13 cellular contexts compared by ENCODE assay signal in the genomic region with DNA sequence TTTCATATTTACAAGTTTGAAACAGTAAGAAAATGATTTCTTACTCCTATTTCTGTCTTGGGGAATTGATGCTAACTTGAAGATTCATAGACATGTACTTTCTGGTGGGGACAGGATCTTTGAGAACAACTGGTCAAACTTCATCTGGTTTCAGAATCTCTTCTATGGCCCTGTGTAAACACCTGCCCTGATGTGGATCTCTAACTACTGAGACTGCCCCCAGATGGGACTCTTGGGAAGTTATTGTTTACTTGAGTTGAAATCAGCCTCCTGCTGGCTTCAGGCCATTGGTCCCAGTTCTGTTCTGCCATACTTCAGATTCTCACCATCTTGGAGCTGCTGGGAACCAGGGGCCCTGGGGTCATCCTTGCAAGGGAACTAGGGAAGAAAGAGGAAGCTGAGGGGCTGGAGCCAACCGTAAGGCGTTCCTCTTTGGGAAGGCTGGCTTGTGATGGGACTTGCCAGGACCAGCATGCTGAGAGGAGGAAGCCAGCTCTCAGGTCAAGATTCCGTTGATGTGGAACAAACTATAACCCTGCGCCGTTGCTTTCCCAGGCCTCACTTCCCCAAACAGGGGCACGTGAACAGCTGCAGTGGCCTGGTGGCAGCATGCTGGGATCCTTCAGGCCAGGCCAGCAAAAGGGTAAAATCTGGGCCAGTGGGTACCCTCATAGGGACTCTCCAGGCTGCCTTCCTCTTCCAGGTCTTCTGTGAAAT.
DNase-seq lines count a peak whose midpoint lies in the region; ATAC-seq and TF ChIP-seq lines count a peak whose summit lies in the region.
"Had no signal": no experiment of that assay in that cellular context is flagged by ENCODE, and none has a peak within 500 bp of the region (broad histone marks: within the 10 kb centered on the region; RNA-seq: fewer than 3 reads in every experiment).

No MANE protein-coding gene starts in this region.

- no peaks in the 10 kb centered on the region for H3K9me3 ChIP-seq in WERI-Rb-1 (ENCODE audit: severe bottlenecking)
- H3K9me3 ChIP-seq: body of pancreas had no signal

- no peaks in the 10 kb centered on the region for H3K36me3 ChIP-seq in WERI-Rb-1

- H3K27ac ChIP-seq in WERI-Rb-1 = no peak overlapping the region

- peak; percentile 26; the same call in 1 of the 2 replicates for TF ChIP-seq POLR2A in Raji (IDR thresholded peaks at IDR 0.05; ENCODE audit: insufficient read depth, low read depth, low read length)

- peaks cover 2% of the 10 kb centered on the region for H3K27me3 Mint-ChIP-seq in activated T-helper 1 cell treated with anti-CD3 and anti-CD28 coated beads, Interleukin-12 subunit alpha, Interleukin-12 subunit beta, Interleukin-2, Interleukin-4 antibody, amounts not matched to agents 30 ng/mL and 10 ng/mL and 1 ng/mL, durations not matched to agents 14 hours and 24 hours and 36 hours (ENCODE audit: insufficient read depth)

- DNase-seq in GM12865 (ENCODE audit: low read depth) = peak; percentile 30
- DNase-seq in mucosa of gallbladder (ENCODE audit: low spot score) = peak; percentile 30
- no peak for DNase-seq in activated T-helper 1 cell treated with anti-CD3 and anti-CD28 coated beads, Interleukin-12 subunit alpha, Interleukin-12 subunit beta, Interleukin-2, Interleukin-4 antibody, amounts not matched to agents 30 ng/mL and 10 ng/mL and 1 ng/mL, durations not matched to agents 14 hours and 24 hours and 36 hours (ENCODE audit: low spot score)
- no peak for DNase-seq in WERI-Rb-1
- DNase-seq: activated T-cell treated with anti-CD3 and anti-CD28 coated beads, Interleukin-2, amount 50 U/mL, for 1 hour; GDM1; NCI-H1930 had no signal

- H3K27ac Mint-ChIP-seq in activated T-helper 1 cell treated with anti-CD3 and anti-CD28 coated beads, Interleukin-12 subunit alpha, Interleukin-12 subunit beta, Interleukin-2, Interleukin-4 antibody, amounts not matched to agents 30 ng/mL and 10 ng/mL and 1 ng/mL, durations not matched to agents 14 hours and 24 hours and 36 hours = no peak overlapping the region

- H3K4me3 ChIP-seq in GM12865 (ENCODE audit: low read depth, low read length) (no peak overlapping the region), WERI-Rb-1 (ENCODE audit: low read depth, low read length) (no peak overlapping the region)
- H3K4me3 ChIP-seq: body of pancreas, skin epidermis had no signal

- peaks cover 12% of the 10 kb centered on the region for H3K4me1 Mint-ChIP-seq in activated T-helper 1 cell treated with anti-CD3 and anti-CD28 coated beads, Interleukin-12 subunit alpha, Interleukin-12 subunit beta, Interleukin-2, Interleukin-4 antibody, amounts not matched to agents 30 ng/mL and 10 ng/mL and 1 ng/mL, durations not matched to agents 14 hours and 24 hours and 36 hours (ENCODE audit: low read depth)

- no peaks in the 10 kb centered on the region for H3K27me3 ChIP-seq in WERI-Rb-1 (ENCODE audit: insufficient read depth, low read depth, severe bottlenecking)
- H3K27me3 ChIP-seq: body of pancreas had no signal

- H3K36me3 Mint-ChIP-seq in activated T-helper 1 cell treated with anti-CD3 and anti-CD28 coated beads, Interleukin-12 subunit alpha, Interleukin-12 subunit beta, Interleukin-2, Interleukin-4 antibody, amounts not matched to agents 30 ng/mL and 10 ng/mL and 1 ng/mL, durations not matched to agents 14 hours and 24 hours and 36 hours (ENCODE audit: low read depth) = no peaks in the 10 kb centered on the region

- peak; percentile 45 for ATAC-seq in GM21786 (IDR thresholded peaks at IDR 0.05; ENCODE audit: unreplicated experiment)
- ATAC-seq in HG02610 (IDR thresholded peaks at IDR 0.05; ENCODE audit: unreplicated experiment) = no peak
- ATAC-seq in HG03460 (IDR thresholded peaks at IDR 0.05; ENCODE audit: unreplicated experiment) = no peak
- ATAC-seq: body of pancreas had no signal

- TF ChIP-seq CTCF in GM12865 (IDR thresholded peaks at IDR 0.05; ENCODE audit: insufficient read depth, low read depth, low read length, missing control alignments) (no peak), WERI-Rb-1 (IDR thresholded peaks at IDR 0.05; ENCODE audit: low read depth, low read length) (no peak)

- intact Hi-C loops in activated T-helper 1 cell treated with anti-CD3 and anti-CD28 coated beads, Interleukin-12 subunit alpha, Interleukin-12 subunit beta, Interleukin-2, Interleukin-4 antibody, amounts not matched to agents 30 ng/mL and 10 ng/mL and 1 ng/mL, durations not matched to agents 14 hours and 24 hours and 36 hours (cut with micrococcal nuclease) = no loop called here

- no peaks in the 10 kb centered on the region for H3K9me3 Mint-ChIP-seq in activated T-helper 1 cell treated with anti-CD3 and anti-CD28 coated beads, Interleukin-12 subunit alpha, Interleukin-12 subunit beta, Interleukin-2, Interleukin-4 antibody, amounts not matched to agents 30 ng/mL and 10 ng/mL and 1 ng/mL, durations not matched to agents 14 hours and 24 hours and 36 hours

- H3K4me3 Mint-ChIP-seq in activated T-helper 1 cell treated with anti-CD3 and anti-CD28 coated beads, Interleukin-12 subunit alpha, Interleukin-12 subunit beta, Interleukin-2, Interleukin-4 antibody, amounts not matched to agents 30 ng/mL and 10 ng/mL and 1 ng/mL, durations not matched to agents 14 hours and 24 hours and 36 hours = no peak overlapping the region

Comparison
In these comparisons a context has a peak if more than half of its experiments do, and no peak if none do; other contexts are left out.
1. DNase-seq: peak in GM12865 (single experiment) and mucosa of gallbladder (single experiment); none in activated T-helper 1 cell treated with anti-CD3 and anti-CD28 coated beads, Interleukin-12 subunit alpha, Interleukin-12 subunit beta, Interleukin-2, Interleukin-4 antibody, amounts not matched to agents 30 ng/mL and 10 ng/mL and 1 ng/mL, durations not matched to agents 14 hours and 24 hours and 36 hours (single experiment) and WERI-Rb-1 (single experiment).